Comparison of ENCODE assay signal across 18 cellular contexts in the genomic region with DNA sequence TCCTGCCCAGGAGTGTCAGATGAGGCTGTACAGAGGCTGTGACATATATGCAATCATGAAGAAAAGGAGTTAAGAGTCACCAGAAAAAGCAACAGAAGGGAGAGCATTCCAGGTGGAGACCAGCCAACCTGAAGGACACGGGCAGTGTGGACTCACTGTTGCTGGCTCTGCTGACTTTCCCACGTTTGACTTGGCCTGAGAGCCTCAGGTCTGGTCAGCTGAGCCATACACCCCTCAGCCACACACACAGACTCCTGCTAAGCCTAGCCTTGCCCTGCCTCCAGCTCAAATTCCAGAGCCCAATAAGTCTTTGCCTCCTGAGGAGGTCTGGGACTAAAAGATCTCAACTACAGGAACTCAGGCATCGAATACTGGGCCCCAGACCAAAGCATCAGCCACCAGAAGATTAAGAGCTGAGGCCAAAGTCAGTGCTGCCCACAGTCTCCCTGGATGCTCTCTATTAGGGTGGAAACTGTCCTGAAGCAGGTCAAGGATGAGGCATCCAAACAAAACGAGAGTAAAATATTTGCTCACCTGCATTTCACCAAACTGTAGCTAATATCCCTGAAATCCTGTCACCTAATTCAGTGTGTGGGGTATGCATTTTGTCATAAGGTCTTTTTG. TPM values are rescaled to one million over a fixed set of nuclear protein-coding genes. Genes with fewer than 3 reads are reported as not detected.
"Had no signal": no experiment of that assay in that cellular context is flagged by ENCODE, and none has a peak within 500 bp of the region (broad histone marks: within the 10 kb centered on the region; RNA-seq: fewer than 3 reads in every experiment).

No MANE protein-coding gene starts in this region.

- H3K9me3 ChIP-seq: mucosa of descending colon, ovary had no signal

- H3K27ac ChIP-seq: brain microvascular endothelial cell, foreskin keratinocyte, ovary had no signal

- H3K27me3 Mint-ChIP-seq: activated CD4-positive, alpha-beta T cell treated with anti-CD3 and anti-CD28 coated beads, Interleukin-2, amount 10 ng/mL, durations not matched to agents 24 days and 14 days; stimulated activated naive B cell treated with anti-CD40 and anti-IgM and Interleukin-4, amounts not matched to agents 10 μg/mL and 1 μg/mL and 100 μg/mL, for 72 hours had no signal

- ATAC-seq: activated CD8-positive, alpha-beta T cell treated with anti-CD3 and anti-CD28 coated beads, Interleukin-2, amount 10 ng/mL, durations not matched to agents 7 days and 5 days; activated naive CD4-positive, alpha-beta T cell treated with anti-CD3 and anti-CD28 coated beads, Interleukin-2, amount 50 U/mL, for 72 hours; activated T-cell treated with anti-CD3 and anti-CD28 coated beads, Interleukin-2, amount 50 U/mL, for 72 hours; effector memory CD8-positive, alpha-beta T cell; foreskin keratinocyte; mucosa of descending colon; naive thymus-derived CD4-positive, alpha-beta T cell; stimulated activated naive B cell treated with anti-CD40 and anti-IgM and Interleukin-4, amounts not matched to agents 10 μg/mL and 1 μg/mL and 100 μg/mL, for 72 hours had no signal

- H3K27ac Mint-ChIP-seq: activated CD4-positive, alpha-beta T cell treated with anti-CD3 and anti-CD28 coated beads, Interleukin-2, amount 10 ng/mL, durations not matched to agents 24 days and 14 days; activated CD8-positive, alpha-beta T cell treated with anti-CD3 and anti-CD28 coated beads, Interleukin-2, amount 10 ng/mL, durations not matched to agents 7 days and 5 days; activated naive CD4-positive, alpha-beta T cell treated with anti-CD3 and anti-CD28 coated beads, Interleukin-2, amount 50 U/mL, for 72 hours; activated T-cell treated with anti-CD3 and anti-CD28 coated beads, Interleukin-2, amount 50 U/mL, for 72 hours; effector memory CD8-positive, alpha-beta T cell; naive thymus-derived CD4-positive, alpha-beta T cell; stimulated activated naive B cell treated with anti-CD40 and anti-IgM and Interleukin-4, amounts not matched to agents 10 μg/mL and 1 μg/mL and 100 μg/mL, for 72 hours; T-helper 2 cell treated with Interferon-gamma antibody and Interleukin-4, amounts not matched to agents 5 μg/mL and 100 μg/mL, for 36 hours had no signal

- DNase-seq: activated CD4-positive, alpha-beta T cell treated with anti-CD3 and anti-CD28 coated beads, Interleukin-2, amount 10 ng/mL, durations not matched to agents 24 days and 14 days; activated CD4-positive, CD25-positive, alpha-beta regulatory T cell; activated CD8-positive, alpha-beta memory T cell treated with anti-CD3 and anti-CD28 coated beads, Interleukin-2, amount 50 U/mL, for 4 hours; activated CD8-positive, alpha-beta T cell treated with anti-CD3 and anti-CD28 coated beads, Interleukin-2, amount 10 ng/mL, durations not matched to agents 7 days and 5 days; activated gamma-delta T cell; activated T-cell treated with anti-CD3 and anti-CD28 coated beads, Interleukin-2, amount 50 U/mL, for 72 hours; brain microvascular endothelial cell; cerebellar nuclear complex; dermis blood vessel endothelial cell; effector memory CD8-positive, alpha-beta T cell; foreskin keratinocyte; mucosa of descending colon; naive thymus-derived CD4-positive, alpha-beta T cell; ovary; stimulated activated CD4-positive, alpha-beta T cell treated with anti-CD3 and anti-CD28 coated beads, Interleukin-2, amount 100 ng/mL, for 48 hours; stimulated activated naive B cell treated with anti-CD40 and anti-IgM and Interleukin-4, amounts not matched to agents 10 μg/mL and 1 μg/mL and 100 μg/mL, for 72 hours had no signal

- H3K4me1 Mint-ChIP-seq: activated CD4-positive, alpha-beta T cell treated with anti-CD3 and anti-CD28 coated beads, Interleukin-2, amount 10 ng/mL, durations not matched to agents 24 days and 14 days; naive thymus-derived CD4-positive, alpha-beta T cell had no signal

- H3K4me3 ChIP-seq: mucosa of descending colon, ovary had no signal

- H3K36me3 ChIP-seq: brain microvascular endothelial cell, ovary had no signal

- H3K27me3 ChIP-seq: brain microvascular endothelial cell, ovary had no signal

- H3K9me3 Mint-ChIP-seq: activated CD4-positive, alpha-beta T cell treated with anti-CD3 and anti-CD28 coated beads, Interleukin-2, amount 10 ng/mL, durations not matched to agents 24 days and 14 days; activated naive CD4-positive, alpha-beta T cell treated with anti-CD3 and anti-CD28 coated beads, Interleukin-2, amount 50 U/mL, for 72 hours; effector memory CD8-positive, alpha-beta T cell; naive thymus-derived CD4-positive, alpha-beta T cell; T-helper 2 cell treated with Interferon-gamma antibody and Interleukin-4, amounts not matched to agents 5 μg/mL and 100 μg/mL, for 36 hours had no signal

- H3K36me3 Mint-ChIP-seq: activated naive CD4-positive, alpha-beta T cell treated with anti-CD3 and anti-CD28 coated beads, Interleukin-2, amount 50 U/mL, for 72 hours; naive thymus-derived CD4-positive, alpha-beta T cell had no signal

- H3K4me3 Mint-ChIP-seq: activated CD4-positive, alpha-beta T cell treated with anti-CD3 and anti-CD28 coated beads, Interleukin-2, amount 10 ng/mL, durations not matched to agents 24 days and 14 days; activated CD8-positive, alpha-beta T cell treated with anti-CD3 and anti-CD28 coated beads, Interleukin-2, amount 10 ng/mL, durations not matched to agents 7 days and 5 days; activated T-cell treated with anti-CD3 and anti-CD28 coated beads, Interleukin-2, amount 50 U/mL, for 72 hours; effector memory CD8-positive, alpha-beta T cell; naive thymus-derived CD4-positive, alpha-beta T cell; stimulated activated naive B cell treated with anti-CD40 and anti-IgM and Interleukin-4, amounts not matched to agents 10 μg/mL and 1 μg/mL and 100 μg/mL, for 72 hours; T-helper 2 cell treated with Interferon-gamma antibody and Interleukin-4, amounts not matched to agents 5 μg/mL and 100 μg/mL, for 36 hours had no signal

- H3K4me1 ChIP-seq: foreskin keratinocyte had no signal

RNA-seq across cellular contexts. Expression of a gene that starts 23.3 kb away (rescaled TPM):
- polyA plus RNA-seq: naive thymus-derived CD4-positive, alpha-beta T cell had no signal
